ENCODE assay signal across 1 cellular context in the genomic region with DNA sequence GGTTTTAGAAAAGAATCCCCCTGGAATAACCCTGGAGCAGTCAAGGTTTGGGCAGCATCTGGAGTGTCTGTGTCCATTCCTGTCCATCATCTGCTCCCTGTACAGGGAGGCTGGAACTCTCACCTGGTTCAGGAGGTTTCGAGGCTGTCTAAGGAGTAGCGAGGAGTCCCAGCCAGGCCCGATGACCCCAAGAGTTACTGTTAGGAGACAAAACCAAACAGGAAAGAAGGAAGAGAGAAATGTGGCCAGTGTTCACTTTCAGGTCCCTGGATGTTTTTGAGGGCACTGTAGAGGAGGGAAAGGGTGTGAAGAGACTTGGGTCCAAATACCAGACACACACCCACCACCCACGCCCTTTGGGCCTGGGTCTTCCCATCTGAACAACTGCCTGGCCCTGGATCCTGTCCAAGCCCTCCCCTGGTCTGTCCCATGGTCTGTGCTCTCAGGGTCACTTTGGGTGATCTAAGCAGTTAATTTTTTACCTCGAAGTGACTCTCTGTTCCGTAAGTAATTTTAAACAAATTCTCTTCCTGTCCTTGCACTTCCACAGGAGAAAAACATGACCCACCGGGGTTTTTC.
A peak's percentile ranks its signal among the peaks of the same experiment; 100 is the strongest.
TF ChIP-seq lines count a peak whose summit lies in the region.

No MANE protein-coding gene starts in this region.

TF ChIP-seq in HepG2, 621 proteins besides CTCF, POLR2A, EP300 and RAD21 (continued from another document and continues in another):
- TF ChIP-seq, protein P1, sequence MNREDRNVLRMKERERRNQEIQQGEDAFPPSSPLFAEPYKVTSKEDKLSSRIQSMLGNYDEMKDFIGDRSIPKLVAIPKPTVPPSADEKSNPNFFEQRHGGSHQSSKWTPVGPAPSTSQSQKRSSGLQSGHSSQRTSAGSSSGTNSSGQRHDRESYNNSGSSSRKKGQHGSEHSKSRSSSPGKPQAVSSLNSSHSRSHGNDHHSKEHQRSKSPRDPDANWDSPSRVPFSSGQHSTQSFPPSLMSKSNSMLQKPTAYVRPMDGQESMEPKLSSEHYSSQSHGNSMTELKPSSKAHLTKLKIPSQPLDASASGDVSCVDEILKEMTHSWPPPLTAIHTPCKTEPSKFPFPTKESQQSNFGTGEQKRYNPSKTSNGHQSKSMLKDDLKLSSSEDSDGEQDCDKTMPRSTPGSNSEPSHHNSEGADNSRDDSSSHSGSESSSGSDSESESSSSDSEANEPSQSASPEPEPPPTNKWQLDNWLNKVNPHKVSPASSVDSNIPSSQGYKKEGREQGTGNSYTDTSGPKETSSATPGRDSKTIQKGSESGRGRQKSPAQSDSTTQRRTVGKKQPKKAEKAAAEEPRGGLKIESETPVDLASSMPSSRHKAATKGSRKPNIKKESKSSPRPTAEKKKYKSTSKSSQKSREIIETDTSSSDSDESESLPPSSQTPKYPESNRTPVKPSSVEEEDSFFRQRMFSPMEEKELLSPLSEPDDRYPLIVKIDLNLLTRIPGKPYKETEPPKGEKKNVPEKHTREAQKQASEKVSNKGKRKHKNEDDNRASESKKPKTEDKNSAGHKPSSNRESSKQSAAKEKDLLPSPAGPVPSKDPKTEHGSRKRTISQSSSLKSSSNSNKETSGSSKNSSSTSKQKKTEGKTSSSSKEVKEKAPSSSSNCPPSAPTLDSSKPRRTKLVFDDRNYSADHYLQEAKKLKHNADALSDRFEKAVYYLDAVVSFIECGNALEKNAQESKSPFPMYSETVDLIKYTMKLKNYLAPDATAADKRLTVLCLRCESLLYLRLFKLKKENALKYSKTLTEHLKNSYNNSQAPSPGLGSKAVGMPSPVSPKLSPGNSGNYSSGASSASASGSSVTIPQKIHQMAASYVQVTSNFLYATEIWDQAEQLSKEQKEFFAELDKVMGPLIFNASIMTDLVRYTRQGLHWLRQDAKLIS (CRISPR knock-in tag; IDR thresholded peaks at IDR 0.05): no peak
- TF ChIP-seq TEAD2 (CRISPR knock-in tag; IDR thresholded peaks at IDR 0.05) (no peak), YEATS2 (CRISPR knock-in tag; IDR thresholded peaks at IDR 0.05; ENCODE audit: borderline replicate concordance) (no peak), PLRG1 (conservative IDR thresholded peaks at IDR 0.05) (no peak), ZBTB7B (CRISPR knock-in tag; IDR thresholded peaks at IDR 0.05) (peak; percentile 57; the same call in 1 of the 2 replicates), MED13 (CRISPR knock-in tag; IDR thresholded peaks at IDR 0.05) (no peak), KLF15 (CRISPR knock-in tag; IDR thresholded peaks at IDR 0.05; ENCODE audit: borderline replicate concordance) (no peak), U2AF1 (optimal IDR thresholded peaks at IDR 0.05; ENCODE audit: low read depth, low read length) (no peak), GZF1 (CRISPR knock-in tag; IDR thresholded peaks at IDR 0.05) (no peak), KDM4B (CRISPR knock-in tag; IDR thresholded peaks at IDR 0.05) (no peak), TGIF2 (CRISPR knock-in tag; IDR thresholded peaks at IDR 0.05) (no peak), HNF4G (IDR thresholded peaks at IDR 0.05; ENCODE audit: borderline replicate concordance, low read depth, low read length) (peak; percentile 34; the same call in 1 of the 2 replicates), HNF4G (CRISPR knock-in tag; IDR thresholded peaks at IDR 0.05; ENCODE audit: borderline replicate concordance, low read depth) (peak; percentile 69; the same call in 1 of the 2 replicates), ZFP82 (CRISPR knock-in tag; IDR thresholded peaks at IDR 0.05; ENCODE audit: borderline replicate concordance) (peak; percentile 58; the same call in 1 of the 2 replicates), SRSF1 (optimal IDR thresholded peaks at IDR 0.05; ENCODE audit: low read depth, low read length) (no peak), ZNF570 (CRISPR knock-in tag; IDR thresholded peaks at IDR 0.05; ENCODE audit: borderline replicate concordance) (no peak), ZNF674 (CRISPR knock-in tag; IDR thresholded peaks at IDR 0.05; ENCODE audit: low read depth) (no peak), ZNF12 (CRISPR knock-in tag; IDR thresholded peaks at IDR 0.05) (no peak), SAP130 (CRISPR knock-in tag; IDR thresholded peaks at IDR 0.05; ENCODE audit: low read depth) (peak; percentile 58), HMG20A (CRISPR knock-in tag; IDR thresholded peaks at IDR 0.05; ENCODE audit: borderline replicate concordance) (peak; percentile 13; the same call in 1 of the 2 replicates), MZF1 (CRISPR knock-in tag; IDR thresholded peaks at IDR 0.05; ENCODE audit: borderline replicate concordance) (no peak), TARDBP (CRISPR knock-in tag; IDR thresholded peaks at IDR 0.05) (no peak), BRCA1 (CRISPR knock-in tag; IDR thresholded peaks at IDR 0.05) (no peak), ZNF430 (CRISPR knock-in tag; IDR thresholded peaks at IDR 0.05) (no peak), AHR (CRISPR knock-in tag; IDR thresholded peaks at IDR 0.05) (no peak)
- TF ChIP-seq, protein P2, sequence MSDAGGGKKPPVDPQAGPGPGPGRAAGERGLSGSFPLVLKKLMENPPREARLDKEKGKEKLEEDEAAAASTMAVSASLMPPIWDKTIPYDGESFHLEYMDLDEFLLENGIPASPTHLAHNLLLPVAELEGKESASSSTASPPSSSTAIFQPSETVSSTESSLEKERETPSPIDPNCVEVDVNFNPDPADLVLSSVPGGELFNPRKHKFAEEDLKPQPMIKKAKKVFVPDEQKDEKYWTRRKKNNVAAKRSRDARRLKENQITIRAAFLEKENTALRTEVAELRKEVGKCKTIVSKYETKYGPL (CRISPR knock-in tag; IDR thresholded peaks at IDR 0.05): no peak
- TF ChIP-seq, protein P3, sequence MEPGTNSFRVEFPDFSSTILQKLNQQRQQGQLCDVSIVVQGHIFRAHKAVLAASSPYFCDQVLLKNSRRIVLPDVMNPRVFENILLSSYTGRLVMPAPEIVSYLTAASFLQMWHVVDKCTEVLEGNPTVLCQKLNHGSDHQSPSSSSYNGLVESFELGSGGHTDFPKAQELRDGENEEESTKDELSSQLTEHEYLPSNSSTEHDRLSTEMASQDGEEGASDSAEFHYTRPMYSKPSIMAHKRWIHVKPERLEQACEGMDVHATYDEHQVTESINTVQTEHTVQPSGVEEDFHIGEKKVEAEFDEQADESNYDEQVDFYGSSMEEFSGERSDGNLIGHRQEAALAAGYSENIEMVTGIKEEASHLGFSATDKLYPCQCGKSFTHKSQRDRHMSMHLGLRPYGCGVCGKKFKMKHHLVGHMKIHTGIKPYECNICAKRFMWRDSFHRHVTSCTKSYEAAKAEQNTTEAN (CRISPR knock-in tag; conservative IDR thresholded peaks at IDR 0.05): peak; percentile 91
- TF ChIP-seq, protein P4, sequence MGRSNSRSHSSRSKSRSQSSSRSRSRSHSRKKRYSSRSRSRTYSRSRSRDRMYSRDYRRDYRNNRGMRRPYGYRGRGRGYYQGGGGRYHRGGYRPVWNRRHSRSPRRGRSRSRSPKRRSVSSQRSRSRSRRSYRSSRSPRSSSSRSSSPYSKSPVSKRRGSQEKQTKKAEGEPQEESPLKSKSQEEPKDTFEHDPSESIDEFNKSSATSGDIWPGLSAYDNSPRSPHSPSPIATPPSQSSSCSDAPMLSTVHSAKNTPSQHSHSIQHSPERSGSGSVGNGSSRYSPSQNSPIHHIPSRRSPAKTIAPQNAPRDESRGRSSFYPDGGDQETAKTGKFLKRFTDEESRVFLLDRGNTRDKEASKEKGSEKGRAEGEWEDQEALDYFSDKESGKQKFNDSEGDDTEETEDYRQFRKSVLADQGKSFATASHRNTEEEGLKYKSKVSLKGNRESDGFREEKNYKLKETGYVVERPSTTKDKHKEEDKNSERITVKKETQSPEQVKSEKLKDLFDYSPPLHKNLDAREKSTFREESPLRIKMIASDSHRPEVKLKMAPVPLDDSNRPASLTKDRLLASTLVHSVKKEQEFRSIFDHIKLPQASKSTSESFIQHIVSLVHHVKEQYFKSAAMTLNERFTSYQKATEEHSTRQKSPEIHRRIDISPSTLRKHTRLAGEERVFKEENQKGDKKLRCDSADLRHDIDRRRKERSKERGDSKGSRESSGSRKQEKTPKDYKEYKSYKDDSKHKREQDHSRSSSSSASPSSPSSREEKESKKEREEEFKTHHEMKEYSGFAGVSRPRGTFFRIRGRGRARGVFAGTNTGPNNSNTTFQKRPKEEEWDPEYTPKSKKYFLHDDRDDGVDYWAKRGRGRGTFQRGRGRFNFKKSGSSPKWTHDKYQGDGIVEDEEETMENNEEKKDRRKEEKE (IDR thresholded peaks at IDR 0.05): no peak
- TF ChIP-seq, protein P5, sequence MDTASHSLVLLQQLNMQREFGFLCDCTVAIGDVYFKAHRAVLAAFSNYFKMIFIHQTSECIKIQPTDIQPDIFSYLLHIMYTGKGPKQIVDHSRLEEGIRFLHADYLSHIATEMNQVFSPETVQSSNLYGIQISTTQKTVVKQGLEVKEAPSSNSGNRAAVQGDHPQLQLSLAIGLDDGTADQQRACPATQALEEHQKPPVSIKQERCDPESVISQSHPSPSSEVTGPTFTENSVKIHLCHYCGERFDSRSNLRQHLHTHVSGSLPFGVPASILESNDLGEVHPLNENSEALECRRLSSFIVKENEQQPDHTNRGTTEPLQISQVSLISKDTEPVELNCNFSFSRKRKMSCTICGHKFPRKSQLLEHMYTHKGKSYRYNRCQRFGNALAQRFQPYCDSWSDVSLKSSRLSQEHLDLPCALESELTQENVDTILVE (CRISPR knock-in tag; IDR thresholded peaks at IDR 0.05): no peak
- TF ChIP-seq, protein P6, sequence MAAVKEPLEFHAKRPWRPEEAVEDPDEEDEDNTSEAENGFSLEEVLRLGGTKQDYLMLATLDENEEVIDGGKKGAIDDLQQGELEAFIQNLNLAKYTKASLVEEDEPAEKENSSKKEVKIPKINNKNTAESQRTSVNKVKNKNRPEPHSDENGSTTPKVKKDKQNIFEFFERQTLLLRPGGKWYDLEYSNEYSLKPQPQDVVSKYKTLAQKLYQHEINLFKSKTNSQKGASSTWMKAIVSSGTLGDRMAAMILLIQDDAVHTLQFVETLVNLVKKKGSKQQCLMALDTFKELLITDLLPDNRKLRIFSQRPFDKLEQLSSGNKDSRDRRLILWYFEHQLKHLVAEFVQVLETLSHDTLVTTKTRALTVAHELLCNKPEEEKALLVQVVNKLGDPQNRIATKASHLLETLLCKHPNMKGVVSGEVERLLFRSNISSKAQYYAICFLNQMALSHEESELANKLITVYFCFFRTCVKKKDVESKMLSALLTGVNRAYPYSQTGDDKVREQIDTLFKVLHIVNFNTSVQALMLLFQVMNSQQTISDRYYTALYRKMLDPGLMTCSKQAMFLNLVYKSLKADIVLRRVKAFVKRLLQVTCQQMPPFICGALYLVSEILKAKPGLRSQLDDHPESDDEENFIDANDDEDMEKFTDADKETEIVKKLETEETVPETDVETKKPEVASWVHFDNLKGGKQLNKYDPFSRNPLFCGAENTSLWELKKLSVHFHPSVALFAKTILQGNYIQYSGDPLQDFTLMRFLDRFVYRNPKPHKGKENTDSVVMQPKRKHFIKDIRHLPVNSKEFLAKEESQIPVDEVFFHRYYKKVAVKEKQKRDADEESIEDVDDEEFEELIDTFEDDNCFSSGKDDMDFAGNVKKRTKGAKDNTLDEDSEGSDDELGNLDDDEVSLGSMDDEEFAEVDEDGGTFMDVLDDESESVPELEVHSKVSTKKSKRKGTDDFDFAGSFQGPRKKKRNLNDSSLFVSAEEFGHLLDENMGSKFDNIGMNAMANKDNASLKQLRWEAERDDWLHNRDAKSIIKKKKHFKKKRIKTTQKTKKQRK (IDR thresholded peaks at IDR 0.05; ENCODE audit: low read length): no peak
- TF ChIP-seq, protein P7, sequence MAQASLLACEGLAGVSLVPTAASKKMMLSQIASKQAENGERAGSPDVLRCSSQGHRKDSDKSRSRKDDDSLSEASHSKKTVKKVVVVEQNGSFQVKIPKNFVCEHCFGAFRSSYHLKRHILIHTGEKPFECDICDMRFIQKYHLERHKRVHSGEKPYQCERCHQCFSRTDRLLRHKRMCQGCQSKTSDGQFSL (CRISPR knock-in tag; IDR thresholded peaks at IDR 0.05): no peak
- TF ChIP-seq, protein P8, sequence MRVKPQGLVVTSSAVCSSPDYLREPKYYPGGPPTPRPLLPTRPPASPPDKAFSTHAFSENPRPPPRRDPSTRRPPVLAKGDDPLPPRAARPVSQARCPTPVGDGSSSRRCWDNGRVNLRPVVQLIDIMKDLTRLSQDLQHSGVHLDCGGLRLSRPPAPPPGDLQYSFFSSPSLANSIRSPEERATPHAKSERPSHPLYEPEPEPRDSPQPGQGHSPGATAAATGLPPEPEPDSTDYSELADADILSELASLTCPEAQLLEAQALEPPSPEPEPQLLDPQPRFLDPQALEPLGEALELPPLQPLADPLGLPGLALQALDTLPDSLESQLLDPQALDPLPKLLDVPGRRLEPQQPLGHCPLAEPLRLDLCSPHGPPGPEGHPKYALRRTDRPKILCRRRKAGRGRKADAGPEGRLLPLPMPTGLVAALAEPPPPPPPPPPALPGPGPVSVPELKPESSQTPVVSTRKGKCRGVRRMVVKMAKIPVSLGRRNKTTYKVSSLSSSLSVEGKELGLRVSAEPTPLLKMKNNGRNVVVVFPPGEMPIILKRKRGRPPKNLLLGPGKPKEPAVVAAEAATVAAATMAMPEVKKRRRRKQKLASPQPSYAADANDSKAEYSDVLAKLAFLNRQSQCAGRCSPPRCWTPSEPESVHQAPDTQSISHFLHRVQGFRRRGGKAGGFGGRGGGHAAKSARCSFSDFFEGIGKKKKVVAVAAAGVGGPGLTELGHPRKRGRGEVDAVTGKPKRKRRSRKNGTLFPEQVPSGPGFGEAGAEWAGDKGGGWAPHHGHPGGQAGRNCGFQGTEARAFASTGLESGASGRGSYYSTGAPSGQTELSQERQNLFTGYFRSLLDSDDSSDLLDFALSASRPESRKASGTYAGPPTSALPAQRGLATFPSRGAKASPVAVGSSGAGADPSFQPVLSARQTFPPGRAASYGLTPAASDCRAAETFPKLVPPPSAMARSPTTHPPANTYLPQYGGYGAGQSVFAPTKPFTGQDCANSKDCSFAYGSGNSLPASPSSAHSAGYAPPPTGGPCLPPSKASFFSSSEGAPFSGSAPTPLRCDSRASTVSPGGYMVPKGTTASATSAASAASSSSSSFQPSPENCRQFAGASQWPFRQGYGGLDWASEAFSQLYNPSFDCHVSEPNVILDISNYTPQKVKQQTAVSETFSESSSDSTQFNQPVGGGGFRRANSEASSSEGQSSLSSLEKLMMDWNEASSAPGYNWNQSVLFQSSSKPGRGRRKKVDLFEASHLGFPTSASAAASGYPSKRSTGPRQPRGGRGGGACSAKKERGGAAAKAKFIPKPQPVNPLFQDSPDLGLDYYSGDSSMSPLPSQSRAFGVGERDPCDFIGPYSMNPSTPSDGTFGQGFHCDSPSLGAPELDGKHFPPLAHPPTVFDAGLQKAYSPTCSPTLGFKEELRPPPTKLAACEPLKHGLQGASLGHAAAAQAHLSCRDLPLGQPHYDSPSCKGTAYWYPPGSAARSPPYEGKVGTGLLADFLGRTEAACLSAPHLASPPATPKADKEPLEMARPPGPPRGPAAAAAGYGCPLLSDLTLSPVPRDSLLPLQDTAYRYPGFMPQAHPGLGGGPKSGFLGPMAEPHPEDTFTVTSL (CRISPR knock-in tag; IDR thresholded peaks at IDR 0.05; ENCODE audit: borderline replicate concordance): no peak; the same call in 1 of the 2 replicates
- TF ChIP-seq, protein P9, sequence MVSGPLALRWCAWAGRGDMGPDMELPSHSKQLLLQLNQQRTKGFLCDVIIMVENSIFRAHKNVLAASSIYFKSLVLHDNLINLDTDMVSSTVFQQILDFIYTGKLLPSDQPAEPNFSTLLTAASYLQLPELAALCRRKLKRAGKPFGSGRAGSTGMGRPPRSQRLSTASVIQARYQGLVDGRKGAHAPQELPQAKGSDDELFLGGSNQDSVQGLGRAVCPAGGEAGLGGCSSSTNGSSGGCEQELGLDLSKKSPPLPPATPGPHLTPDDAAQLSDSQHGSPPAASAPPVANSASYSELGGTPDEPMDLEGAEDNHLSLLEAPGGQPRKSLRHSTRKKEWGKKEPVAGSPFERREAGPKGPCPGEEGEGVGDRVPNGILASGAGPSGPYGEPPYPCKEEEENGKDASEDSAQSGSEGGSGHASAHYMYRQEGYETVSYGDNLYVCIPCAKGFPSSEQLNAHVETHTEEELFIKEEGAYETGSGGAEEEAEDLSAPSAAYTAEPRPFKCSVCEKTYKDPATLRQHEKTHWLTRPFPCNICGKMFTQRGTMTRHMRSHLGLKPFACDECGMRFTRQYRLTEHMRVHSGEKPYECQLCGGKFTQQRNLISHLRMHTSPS (CRISPR knock-in tag; IDR thresholded peaks at IDR 0.05; ENCODE audit: low read depth): 0 out of 2 replicates have a peak, but pooled peaks have one; percentile 35
